17 cellular contexts compared by ENCODE assay signal in genomic region chr14:34251662-34252061, GRCh38.
"Had no signal": no experiment of that assay in that cellular context is flagged by ENCODE, and none has a peak within 500 bp of the region (broad histone marks: within the 10 kb centered on the region; RNA-seq: fewer than 3 reads in every experiment).

No MANE protein-coding gene starts in this region.

- H3K4me3 ChIP-seq: adrenal gland, colonic mucosa, ovary, upper lobe of left lung had no signal

- H3K27ac ChIP-seq: adrenal gland, colonic mucosa, ovary, upper lobe of left lung had no signal

- H3K27me3 ChIP-seq: adrenal gland, colonic mucosa, ovary, upper lobe of left lung had no signal

- H3K27ac Mint-ChIP-seq: activated CD4-positive, alpha-beta memory T cell treated with anti-CD3 and anti-CD28 coated beads, Interleukin-2, amount 10 ng/mL, durations not matched to agents 7 days and 5 days; activated naive CD4-positive, alpha-beta T cell treated with anti-CD3 and anti-CD28 coated beads, Interleukin-2, amount 50 U/mL, for 24 hours; activated T-cell treated with anti-CD3 and anti-CD28 coated beads, Interleukin-2, amount 50 U/mL, for 24 hours; T-helper 1 cell treated with Interleukin-12 subunit alpha and Interleukin-12 subunit beta and Interleukin-4 antibody, amounts not matched to agents 30 μg/mL and 1 μg/mL, for 36 hours; WTC11 had no signal

- H3K36me3 ChIP-seq: adrenal gland, colonic mucosa, ovary, upper lobe of left lung had no signal

- H3K9me3 Mint-ChIP-seq: activated CD4-positive, alpha-beta memory T cell treated with anti-CD3 and anti-CD28 coated beads, Interleukin-2, amount 10 ng/mL, durations not matched to agents 7 days and 5 days; activated naive CD4-positive, alpha-beta T cell treated with anti-CD3 and anti-CD28 coated beads, Interleukin-2, amount 50 U/mL, for 24 hours; activated T-cell treated with anti-CD3 and anti-CD28 coated beads, Interleukin-2, amount 50 U/mL, for 24 hours; T-helper 1 cell treated with Interleukin-12 subunit alpha and Interleukin-12 subunit beta and Interleukin-4 antibody, amounts not matched to agents 30 μg/mL and 1 μg/mL, for 36 hours had no signal

- H3K9me3 ChIP-seq: adrenal gland, colonic mucosa, ovary, upper lobe of left lung had no signal

- H3K4me1 Mint-ChIP-seq: activated CD4-positive, alpha-beta memory T cell treated with anti-CD3 and anti-CD28 coated beads, Interleukin-2, amount 10 ng/mL, durations not matched to agents 7 days and 5 days; activated naive CD4-positive, alpha-beta T cell treated with anti-CD3 and anti-CD28 coated beads, Interleukin-2, amount 50 U/mL, for 24 hours had no signal

- H3K4me3 Mint-ChIP-seq: activated CD4-positive, alpha-beta memory T cell treated with anti-CD3 and anti-CD28 coated beads, Interleukin-2, amount 10 ng/mL, durations not matched to agents 7 days and 5 days; activated naive CD4-positive, alpha-beta T cell treated with anti-CD3 and anti-CD28 coated beads, Interleukin-2, amount 50 U/mL, for 24 hours; activated T-cell treated with anti-CD3 and anti-CD28 coated beads, Interleukin-2, amount 50 U/mL, for 24 hours; T-helper 1 cell treated with Interleukin-12 subunit alpha and Interleukin-12 subunit beta and Interleukin-4 antibody, amounts not matched to agents 30 μg/mL and 1 μg/mL, for 36 hours; WTC11 had no signal

- DNase-seq: activated CD4-positive, alpha-beta memory T cell treated with anti-CD3 and anti-CD28 coated beads, Interleukin-2, amount 10 ng/mL, durations not matched to agents 7 days and 5 days; activated CD4-positive, alpha-beta T cell treated with anti-CD3 and anti-CD28 coated beads for 4 hours; activated effector memory CD4-positive, alpha-beta T cell treated with Interleukin-2 at 50 U/mL for 16 hours; activated T-cell treated with anti-CD3 and anti-CD28 coated beads, Interleukin-2, amount 50 U/mL, for 24 hours; caudate nucleus; colonic mucosa; effector CD8-positive, alpha-beta T cell; hypothalamus; kidney; ovary; stimulated activated CD4-positive, alpha-beta T cell treated with anti-CD3 and anti-CD28 coated beads, Interleukin-4, amount 100 ng/mL, for 24 hours; stimulated activated naive CD4-positive, alpha-beta T cell treated with Interleukin-2 at 50 U/mL for 16 hours; upper lobe of left lung had no signal

- H3K4me1 ChIP-seq: adrenal gland, colonic mucosa, upper lobe of left lung had no signal

- H3K36me3 Mint-ChIP-seq: activated naive CD4-positive, alpha-beta T cell treated with anti-CD3 and anti-CD28 coated beads, Interleukin-2, amount 50 U/mL, for 24 hours; WTC11 had no signal
